In genomic region chr3:172305552-172305951, GRCh38 we compare ENCODE assay signal across 12 cellular contexts.
DNase-seq lines count a peak whose midpoint lies in the region; ATAC-seq, FAIRE-seq and TF ChIP-seq lines count a peak whose summit lies in the region.
"Had no signal": no experiment of that assay in that cellular context is flagged by ENCODE, and none has a peak within 500 bp of the region (broad histone marks: within the 10 kb centered on the region; RNA-seq: fewer than 3 reads in every experiment).

No MANE protein-coding gene starts in this region.

- peak; percentile 62 for DNase-seq in EH (ENCODE audit: low read depth)
- peak; percentile 52 for DNase-seq in RCC 7860 (ENCODE audit: low spot score)
- DNase-seq in fibroblast of mammary gland (ENCODE audit: low read depth): peak; percentile 95
- DNase-seq in osteocyte (ENCODE audit: extremely low spot score, unreplicated experiment): no peak
- no peak for DNase-seq in SW 1271 (lab: John Stamatoyannopoulos, UW)
- DNase-seq in central memory CD4-positive, alpha-beta T cell: no peak
- no peak for DNase-seq in testis
- DNase-seq: activated CD4-positive, alpha-beta T cell treated with anti-CD3 and anti-CD28 coated beads, Interleukin-2, amount 10 ng/mL, durations not matched to agents 7 days and 5 days; GF-D8 had no signal

- H3K4me3 ChIP-seq in fibroblast of mammary gland (ENCODE audit: control insufficient read depth, low read depth, low read length) (no peak overlapping the region), testis (no peak overlapping the region)
- H3K4me3 ChIP-seq: SK-N-MC had no signal

- no peaks in the 10 kb centered on the region for H3K36me3 ChIP-seq in testis (ENCODE audit: low read depth, missing control alignments)

- TF ChIP-seq CTCF in fibroblast of mammary gland (conservative IDR thresholded peaks at IDR 0.05; ENCODE audit: control insufficient read depth, insufficient read depth, low read depth, low read length): no peak
- no peak for TF ChIP-seq CTCF in osteocyte (IDR thresholded peaks at IDR 0.05)
- TF ChIP-seq CTCF in testis (IDR thresholded peaks at IDR 0.05): no peak

- no peaks in the 10 kb centered on the region for H3K9me3 Mint-ChIP-seq in osteocyte (ENCODE audit: unreplicated experiment)
- H3K9me3 Mint-ChIP-seq: activated CD4-positive, alpha-beta T cell treated with anti-CD3 and anti-CD28 coated beads, Interleukin-2, amount 10 ng/mL, durations not matched to agents 7 days and 5 days; dendritic cell treated with granulocyte-macrophage colony-stimulating factor and Interleukin-4, amounts not matched to agents 40 ng/mL and 50 ng/mL, for 4 days had no signal

- no peak overlapping the region for H3K4me3 Mint-ChIP-seq in osteocyte (ENCODE audit: unreplicated experiment)
- H3K4me3 Mint-ChIP-seq: activated CD4-positive, alpha-beta T cell treated with anti-CD3 and anti-CD28 coated beads, Interleukin-2, amount 10 ng/mL, durations not matched to agents 7 days and 5 days; dendritic cell treated with granulocyte-macrophage colony-stimulating factor and Interleukin-4, amounts not matched to agents 40 ng/mL and 50 ng/mL, for 4 days had no signal

- no peaks in the 10 kb centered on the region for H3K27me3 ChIP-seq in testis

- intact Hi-C loops in testis (cut with DNase I; ENCODE audit: low total_unique reads): no loop called here

- WGBS in testis, 2 donors: 77 to 95% methylated on average over 2 of the region's 2 CpGs

- H3K27ac Mint-ChIP-seq in osteocyte (ENCODE audit: unreplicated experiment): peak overlapping the region; percentile 6
- H3K27ac Mint-ChIP-seq: activated CD4-positive, alpha-beta T cell treated with anti-CD3 and anti-CD28 coated beads, Interleukin-2, amount 10 ng/mL, durations not matched to agents 7 days and 5 days; dendritic cell treated with granulocyte-macrophage colony-stimulating factor and Interleukin-4, amounts not matched to agents 40 ng/mL and 50 ng/mL, for 4 days had no signal

- H3K4me1 Mint-ChIP-seq in osteocyte (ENCODE audit: unreplicated experiment): peaks cover 24% of the 10 kb centered on the region
- H3K4me1 Mint-ChIP-seq: activated CD4-positive, alpha-beta T cell treated with anti-CD3 and anti-CD28 coated beads, Interleukin-2, amount 10 ng/mL, durations not matched to agents 7 days and 5 days had no signal

- H3K27me3 Mint-ChIP-seq in osteocyte (ENCODE audit: unreplicated experiment): no peaks in the 10 kb centered on the region
- H3K27me3 Mint-ChIP-seq: activated CD4-positive, alpha-beta T cell treated with anti-CD3 and anti-CD28 coated beads, Interleukin-2, amount 10 ng/mL, durations not matched to agents 7 days and 5 days; dendritic cell treated with granulocyte-macrophage colony-stimulating factor and Interleukin-4, amounts not matched to agents 40 ng/mL and 50 ng/mL, for 4 days had no signal

- no peak for ATAC-seq in HG03159 (IDR thresholded peaks at IDR 0.05; ENCODE audit: unreplicated experiment)

- no peaks in the 10 kb centered on the region for H3K9me3 ChIP-seq in testis

- peak; percentile 23 for FAIRE-seq in RCC 7860 (lab: Jason Lieb, UNC)

- no peak overlapping the region for H3K27ac ChIP-seq in testis
- H3K27ac ChIP-seq: SK-N-MC had no signal

- H3K36me3 Mint-ChIP-seq in osteocyte (ENCODE audit: unreplicated experiment): peaks cover 71% of the 10 kb centered on the region

- no peaks in the 10 kb centered on the region for H3K4me1 ChIP-seq in testis

- TF ChIP-seq POLR2A in testis (IDR thresholded peaks at IDR 0.05): no peak

Comparison
In these comparisons a context has a peak if more than half of its experiments do, and no peak if none do; other contexts are left out.
1. DNase-seq: peak in EH (single experiment), RCC 7860 (single experiment) and fibroblast of mammary gland (single experiment); none in osteocyte (single experiment), SW 1271 (0 of 2), central memory CD4-positive, alpha-beta T cell (single experiment) and testis (single experiment).